ENCODE assay signal across 13 cellular contexts in the genomic region with DNA sequence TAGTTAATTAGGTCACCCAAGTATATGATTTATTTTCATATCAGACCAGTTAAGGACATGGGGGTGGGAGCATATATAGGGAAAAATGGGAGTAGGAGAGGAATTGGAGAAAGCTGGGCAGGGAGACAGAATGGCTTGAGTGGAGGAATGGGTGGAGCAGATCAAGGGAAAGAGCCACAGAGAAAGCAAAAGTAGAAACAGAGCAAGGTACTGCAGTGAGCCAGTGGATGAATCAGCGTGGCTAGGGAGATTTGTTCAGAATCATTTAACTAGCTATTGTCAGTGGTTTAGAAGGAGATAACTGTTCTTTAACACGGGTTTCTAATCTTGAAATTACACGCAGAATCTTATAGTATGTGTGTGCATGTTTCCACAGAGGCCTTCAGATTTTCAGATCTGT. TPM values are rescaled to one million over a fixed set of nuclear protein-coding genes. Genes with fewer than 3 reads are reported as not detected.
DNase-seq lines count a peak whose midpoint lies in the region; ATAC-seq and TF ChIP-seq lines count a peak whose summit lies in the region.
"Had no signal": no experiment of that assay in that cellular context is flagged by ENCODE, and none has a peak within 500 bp of the region (broad histone marks: within the 10 kb centered on the region; RNA-seq: fewer than 3 reads in every experiment).

No MANE protein-coding gene starts in this region.

- POLR2A ChIA-PET in PC-3 (lab: Charles Lee; ENCODE audit: unreplicated experiment) = no interaction called here

- H3K9me3 ChIP-seq in PC-3 (ENCODE audit: low read length) = no peaks in the 10 kb centered on the region
- H3K9me3 ChIP-seq: Caco-2, lower lobe of right lung, right lobe of liver had no signal

- H3K9ac ChIP-seq in PC-3 (ENCODE audit: low read length) = no peak overlapping the region
- H3K9ac ChIP-seq: KMS-11 had no signal

- H3K9me2 ChIP-seq in PC-3 (replicated peaks; ENCODE audit: low read length) = no peaks in the 10 kb centered on the region

- H3K36me3 Mint-ChIP-seq in nephron progenitor cell (ENCODE audit: low read depth) = peaks cover 10% of the 10 kb centered on the region

- H3K27me3 Mint-ChIP-seq in nephron progenitor cell (ENCODE audit: low read depth, poor library complexity) = no peaks in the 10 kb centered on the region

- intact Hi-C loops in PC-3 (cut with micrococcal nuclease) = no loop called here

- no peaks in the 10 kb centered on the region for H3K79me2 ChIP-seq in PC-3 (ENCODE audit: low read length)

- peak; percentile 85 for ATAC-seq in PC-3
- ATAC-seq in GM21381 (IDR thresholded peaks at IDR 0.05; ENCODE audit: unreplicated experiment) = no peak

- H3K9me3 Mint-ChIP-seq in nephron progenitor cell = peaks cover 6% of the 10 kb centered on the region

- no peaks in the 10 kb centered on the region for H3K27me3 ChIP-seq in PC-3 (ENCODE audit: low read length)
- H3K27me3 ChIP-seq: right lobe of liver had no signal

- H3K4me1 Mint-ChIP-seq in nephron progenitor cell = peaks cover 5% of the 10 kb centered on the region

- H3K36me3 ChIP-seq in PC-3 (ENCODE audit: low read depth, low read length) = no peaks in the 10 kb centered on the region
- H3K36me3 ChIP-seq: lower lobe of right lung, right lobe of liver had no signal

- no peaks in the 10 kb centered on the region for H3F3A ChIP-seq in PC-3 (ENCODE audit: low read length, unreplicated experiment)

- H2AFZ ChIP-seq in PC-3 (ENCODE audit: low read length) = no peak overlapping the region

- H3K27ac ChIP-seq in PC-3 (ENCODE audit: low read length) = no peak overlapping the region
- H3K27ac ChIP-seq: KMS-11, lower lobe of right lung, right lobe of liver had no signal

- CTCF ChIA-PET in PC-3 (lab: Charles Lee) = no interaction called here

- H3K4me1 ChIP-seq in PC-3 (ENCODE audit: insufficient read depth, low read length) = no peaks in the 10 kb centered on the region
- H3K4me1 ChIP-seq: Caco-2, right lobe of liver had no signal

- BruUV-seq in PC-3 (replicated peaks; lab: Mats Ljungman, UMichigan) = no TSS peak

- DNase-seq in AG10803 (ENCODE audit: low read depth) = peak; percentile 33
- DNase-seq in GM20000 (ENCODE audit: low spot score) = peak; percentile 14
- DNase-seq in PC-3 = peak; percentile 32
- peak; percentile 55 for DNase-seq in fibroblast of mammary gland (ENCODE audit: low read depth)
- DNase-seq in UCSD-AML1 (lab: John Stamatoyannopoulos, UW; ENCODE audit: unreplicated experiment) = no peak
- DNase-seq in nephron progenitor cell = no peak
- no peak for DNase-seq in germinal center (ENCODE audit: low spot score)
- DNase-seq: Caco-2, lower lobe of right lung, NCI-H82, right lobe of liver had no signal

- no peak for TF ChIP-seq CTCF in AG10803 (conservative IDR thresholded peaks at IDR 0.05; ENCODE audit: low read length)
- TF ChIP-seq CTCF in GM20000 (IDR thresholded peaks at IDR 0.05; ENCODE audit: extremely low read depth, missing control alignments) = no peak
- no peak for TF ChIP-seq CTCF in PC-3 (conservative IDR thresholded peaks at IDR 0.05; ENCODE audit: low read depth, low read length)
- no peak for TF ChIP-seq CTCF in fibroblast of mammary gland (conservative IDR thresholded peaks at IDR 0.05; ENCODE audit: control insufficient read depth, insufficient read depth, low read depth, low read length)
- TF ChIP-seq CTCF in nephron progenitor cell (IDR thresholded peaks at IDR 0.05) = no peak

- H4K20me1 ChIP-seq in PC-3 (ENCODE audit: low read length) = no peaks in the 10 kb centered on the region

- H3K27ac Mint-ChIP-seq in nephron progenitor cell = no peak overlapping the region

- H3K4me3 Mint-ChIP-seq in nephron progenitor cell = no peak overlapping the region

- no peak overlapping the region for H3K4me2 ChIP-seq in PC-3 (ENCODE audit: low read length)
- H3K4me2 ChIP-seq: KMS-11 had no signal

- no peak overlapping the region for H3K4me3 ChIP-seq in AG10803 (ENCODE audit: low read length)
- H3K4me3 ChIP-seq in PC-3 (ENCODE audit: low read length) = no peak overlapping the region
- H3K4me3 ChIP-seq in fibroblast of mammary gland (ENCODE audit: control insufficient read depth, low read depth, low read length) = no peak overlapping the region
- H3K4me3 ChIP-seq: lower lobe of right lung, right lobe of liver had no signal

RNA-seq across cellular contexts. Expression of gene SNX24, which starts 37.4 kb away (rescaled TPM):
- 7.4 and 10.3 TPM in 2 replicates for total RNA-seq in PC-3 (2014; rRNA removed)

Comparison
In these comparisons a context has a peak if more than half of its experiments do, and no peak if none do; other contexts are left out.
1. DNase-seq: peak in AG10803 (single experiment), GM20000 (single experiment), PC-3 (single experiment) and fibroblast of mammary gland (single experiment); none in UCSD-AML1 (single experiment), nephron progenitor cell (single experiment) and germinal center (single experiment).